ENCODE assay signal across 33 cellular contexts in genomic region chrX:110669572-110669971, GRCh38.
"Had no signal": no experiment of that assay in that cellular context is flagged by ENCODE, and none has a peak within 500 bp of the region (broad histone marks: within the 10 kb centered on the region; RNA-seq: fewer than 3 reads in every experiment).

No MANE protein-coding gene starts in this region.

- H3K36me3 Mint-ChIP-seq: activated CD4-positive, alpha-beta memory T cell treated with anti-CD3 and anti-CD28 coated beads for 36 hours; activated CD8-positive, alpha-beta memory T cell treated with anti-CD3 and anti-CD28 coated beads, Interleukin-2, amount 10 ng/mL, durations not matched to agents 7 days and 5 days; activated naive CD4-positive, alpha-beta T cell treated with anti-CD3 and anti-CD28 coated beads, Interleukin-2, amount 50 U/mL, for 24 hours; activated naive CD8-positive, alpha-beta T cell treated with anti-CD3 and anti-CD28 coated beads for 36 hours had no signal

- H3K27me3 ChIP-seq: ascending aorta, colonic mucosa, esophagus squamous epithelium, gastroesophageal sphincter had no signal

- H3K4me1 ChIP-seq: adrenal gland, ascending aorta, breast epithelium, colonic mucosa, esophagus squamous epithelium, gastroesophageal sphincter had no signal

- H3K27ac Mint-ChIP-seq: activated CD4-positive, alpha-beta memory T cell treated with anti-CD3 and anti-CD28 coated beads for 36 hours; activated CD4-positive, alpha-beta T cell treated with anti-CD3 and anti-CD28 coated beads for 36 hours; activated CD4-positive, alpha-beta T cell treated with anti-CD3 and anti-CD28 coated beads, Interleukin-2, amount 10 ng/mL, durations not matched to agents 24 days and 14 days; activated CD8-positive, alpha-beta memory T cell treated with anti-CD3 and anti-CD28 coated beads, Interleukin-2, amount 10 ng/mL, durations not matched to agents 7 days and 5 days; activated CD8-positive, alpha-beta T cell treated with anti-CD3 and anti-CD28 coated beads, Interleukin-2, amount 10 ng/mL, durations not matched to agents 7 days and 5 days; activated naive CD4-positive, alpha-beta T cell treated with anti-CD3 and anti-CD28 coated beads for 36 hours; activated naive CD4-positive, alpha-beta T cell treated with anti-CD3 and anti-CD28 coated beads, Interleukin-2, amount 50 U/mL, for 24 hours; activated naive CD8-positive, alpha-beta T cell treated with anti-CD3 and anti-CD28 coated beads for 36 hours; activated naive CD8-positive, alpha-beta T cell treated with anti-CD3 and anti-CD28 coated beads, Interleukin-2, amount 50 U/mL, for 24 hours; activated T-helper 1 cell treated with anti-CD3 and anti-CD28 coated beads, Interleukin-12 subunit alpha, Interleukin-12 subunit beta, Interleukin-2, Interleukin-4 antibody, amounts not matched to agents 30 ng/mL and 10 ng/mL and 1 ng/mL, durations not matched to agents 14 hours and 24 hours and 36 hours; activated T-helper 2 cell treated with anti-CD3 and anti-CD28 coated beads, Interferon-gamma antibody, Interleukin-2, Interleukin-4, amounts not matched to agents 10 μg/mL and 5 μg/mL and 100 μg/mL, durations not matched to agents 14 hours and 24 hours and 36 hours; brain had no signal

- H3K27me3 Mint-ChIP-seq: activated CD4-positive, alpha-beta memory T cell treated with anti-CD3 and anti-CD28 coated beads for 36 hours; activated CD4-positive, alpha-beta T cell treated with anti-CD3 and anti-CD28 coated beads for 36 hours; activated CD4-positive, alpha-beta T cell treated with anti-CD3 and anti-CD28 coated beads, Interleukin-2, amount 10 ng/mL, durations not matched to agents 24 days and 14 days; activated CD8-positive, alpha-beta memory T cell treated with anti-CD3 and anti-CD28 coated beads, Interleukin-2, amount 10 ng/mL, durations not matched to agents 7 days and 5 days; activated naive CD4-positive, alpha-beta T cell treated with anti-CD3 and anti-CD28 coated beads, Interleukin-2, amount 50 U/mL, for 24 hours; activated naive CD8-positive, alpha-beta T cell treated with anti-CD3 and anti-CD28 coated beads, Interleukin-2, amount 50 U/mL, for 24 hours; brain had no signal

- H3K4me1 Mint-ChIP-seq: activated CD4-positive, alpha-beta T cell treated with anti-CD3 and anti-CD28 coated beads for 36 hours; activated CD4-positive, alpha-beta T cell treated with anti-CD3 and anti-CD28 coated beads, Interleukin-2, amount 10 ng/mL, durations not matched to agents 24 days and 14 days; activated CD8-positive, alpha-beta memory T cell treated with anti-CD3 and anti-CD28 coated beads, Interleukin-2, amount 10 ng/mL, durations not matched to agents 7 days and 5 days; activated naive CD4-positive, alpha-beta T cell treated with anti-CD3 and anti-CD28 coated beads, Interleukin-2, amount 50 U/mL, for 24 hours; activated naive CD8-positive, alpha-beta T cell treated with anti-CD3 and anti-CD28 coated beads for 36 hours; activated naive CD8-positive, alpha-beta T cell treated with anti-CD3 and anti-CD28 coated beads, Interleukin-2, amount 50 U/mL, for 24 hours had no signal

- H3K9me3 Mint-ChIP-seq: activated CD4-positive, alpha-beta memory T cell treated with anti-CD3 and anti-CD28 coated beads for 36 hours; activated CD4-positive, alpha-beta T cell treated with anti-CD3 and anti-CD28 coated beads, Interleukin-2, amount 10 ng/mL, durations not matched to agents 24 days and 14 days; activated naive CD4-positive, alpha-beta T cell treated with anti-CD3 and anti-CD28 coated beads for 36 hours; activated naive CD4-positive, alpha-beta T cell treated with anti-CD3 and anti-CD28 coated beads, Interleukin-2, amount 50 U/mL, for 24 hours; activated naive CD8-positive, alpha-beta T cell treated with anti-CD3 and anti-CD28 coated beads for 36 hours; activated naive CD8-positive, alpha-beta T cell treated with anti-CD3 and anti-CD28 coated beads, Interleukin-2, amount 50 U/mL, for 24 hours; activated T-helper 1 cell treated with anti-CD3 and anti-CD28 coated beads, Interleukin-12 subunit alpha, Interleukin-12 subunit beta, Interleukin-2, Interleukin-4 antibody, amounts not matched to agents 30 ng/mL and 10 ng/mL and 1 ng/mL, durations not matched to agents 14 hours and 24 hours and 36 hours; activated T-helper 2 cell treated with anti-CD3 and anti-CD28 coated beads, Interferon-gamma antibody, Interleukin-2, Interleukin-4, amounts not matched to agents 10 μg/mL and 5 μg/mL and 100 μg/mL, durations not matched to agents 14 hours and 24 hours and 36 hours; brain had no signal

- FAIRE-seq: endometrium, endothelial cell of umbilical vein had no signal

- H3K4me3 Mint-ChIP-seq: activated CD4-positive, alpha-beta memory T cell treated with anti-CD3 and anti-CD28 coated beads for 36 hours; activated CD4-positive, alpha-beta T cell treated with anti-CD3 and anti-CD28 coated beads for 36 hours; activated CD4-positive, alpha-beta T cell treated with anti-CD3 and anti-CD28 coated beads, Interleukin-2, amount 10 ng/mL, durations not matched to agents 24 days and 14 days; activated CD8-positive, alpha-beta memory T cell treated with anti-CD3 and anti-CD28 coated beads, Interleukin-2, amount 10 ng/mL, durations not matched to agents 7 days and 5 days; activated CD8-positive, alpha-beta T cell treated with anti-CD3 and anti-CD28 coated beads, Interleukin-2, amount 10 ng/mL, durations not matched to agents 7 days and 5 days; activated naive CD4-positive, alpha-beta T cell treated with anti-CD3 and anti-CD28 coated beads for 36 hours; activated naive CD4-positive, alpha-beta T cell treated with anti-CD3 and anti-CD28 coated beads, Interleukin-2, amount 50 U/mL, for 24 hours; activated naive CD8-positive, alpha-beta T cell treated with anti-CD3 and anti-CD28 coated beads for 36 hours; activated naive CD8-positive, alpha-beta T cell treated with anti-CD3 and anti-CD28 coated beads, Interleukin-2, amount 50 U/mL, for 24 hours; activated T-helper 1 cell treated with anti-CD3 and anti-CD28 coated beads, Interleukin-12 subunit alpha, Interleukin-12 subunit beta, Interleukin-2, Interleukin-4 antibody, amounts not matched to agents 30 ng/mL and 10 ng/mL and 1 ng/mL, durations not matched to agents 14 hours and 24 hours and 36 hours; brain had no signal

- H3K9me3 ChIP-seq: adrenal gland, ascending aorta, breast epithelium, colonic mucosa, esophagus squamous epithelium, gastroesophageal sphincter had no signal

- H3K27ac ChIP-seq: adrenal gland, ascending aorta, breast epithelium, cardiac muscle cell, colonic mucosa, epithelial cell of prostate, esophagus squamous epithelium, gastroesophageal sphincter had no signal

- ATAC-seq: activated CD4-positive, alpha-beta T cell treated with anti-CD3 and anti-CD28 coated beads for 36 hours; activated CD8-positive, alpha-beta memory T cell treated with anti-CD3 and anti-CD28 coated beads, Interleukin-2, amount 10 ng/mL, durations not matched to agents 7 days and 5 days; activated CD8-positive, alpha-beta T cell treated with anti-CD3 and anti-CD28 coated beads, Interleukin-2, amount 10 ng/mL, durations not matched to agents 7 days and 5 days; activated naive CD8-positive, alpha-beta T cell treated with anti-CD3 and anti-CD28 coated beads, Interleukin-2, amount 50 U/mL, for 24 hours; gastroesophageal sphincter had no signal

- H3K36me3 ChIP-seq: adrenal gland, ascending aorta, breast epithelium, cardiac muscle cell, colonic mucosa, esophagus squamous epithelium had no signal

- H3K4me3 ChIP-seq: adrenal gland, ascending aorta, breast epithelium, cardiac muscle cell, colonic mucosa, esophagus squamous epithelium, gastroesophageal sphincter had no signal

- DNase-seq: activated CD4-positive, alpha-beta memory T cell treated with anti-CD3 and anti-CD28 coated beads for 36 hours; activated CD4-positive, alpha-beta T cell treated with anti-CD3 and anti-CD28 coated beads for 36 hours; activated CD4-positive, alpha-beta T cell treated with anti-CD3 and anti-CD28 coated beads, Interleukin-2, amount 10 ng/mL, durations not matched to agents 24 days and 14 days; activated CD4-positive, CD25-positive, alpha-beta regulatory T cell; activated CD4-positive, CD25-positive, alpha-beta regulatory T cell treated with anti-CD3 and anti-CD28 coated beads, Interleukin-2, amount 50 U/mL, for 72 hours; activated CD8-positive, alpha-beta memory T cell treated with anti-CD3 and anti-CD28 coated beads, Interleukin-2, amount 10 ng/mL, durations not matched to agents 7 days and 5 days; activated CD8-positive, alpha-beta memory T cell treated with anti-CD3 and anti-CD28 coated beads, Interleukin-2, amount 50 U/mL, for 4 hours; activated CD8-positive, alpha-beta T cell treated with anti-CD3 and anti-CD28 coated beads, Interleukin-2, amount 10 ng/mL, durations not matched to agents 7 days and 5 days; activated effector memory CD4-positive, alpha-beta T cell treated with anti-CD3 and anti-CD28 coated beads, Interleukin-2, amount 50 U/mL, for 16 hours; activated naive CD4-positive, alpha-beta T cell treated with anti-CD3 and anti-CD28 coated beads for 36 hours; activated naive CD8-positive, alpha-beta T cell treated with anti-CD3 and anti-CD28 coated beads for 36 hours; activated naive CD8-positive, alpha-beta T cell treated with anti-CD3 and anti-CD28 coated beads, Interleukin-2, amount 50 U/mL, for 24 hours; activated T-cell treated with anti-CD3 and anti-CD28 coated beads, Interleukin-2, amount 50 U/mL, for 1 hour; activated T-cell treated with anti-CD3 and anti-CD28 coated beads, Interleukin-2, amount 50 U/mL, for 48 hours; adrenal gland; central memory CD4-positive, alpha-beta T cell; cerebellar nuclear complex; colonic mucosa; effector CD8-positive, alpha-beta T cell; esophagus squamous epithelium; foreskin melanocyte; T-helper 2 cell had no signal
